Comparison of ENCODE assay signal across 20 cellular contexts in the genomic region with DNA sequence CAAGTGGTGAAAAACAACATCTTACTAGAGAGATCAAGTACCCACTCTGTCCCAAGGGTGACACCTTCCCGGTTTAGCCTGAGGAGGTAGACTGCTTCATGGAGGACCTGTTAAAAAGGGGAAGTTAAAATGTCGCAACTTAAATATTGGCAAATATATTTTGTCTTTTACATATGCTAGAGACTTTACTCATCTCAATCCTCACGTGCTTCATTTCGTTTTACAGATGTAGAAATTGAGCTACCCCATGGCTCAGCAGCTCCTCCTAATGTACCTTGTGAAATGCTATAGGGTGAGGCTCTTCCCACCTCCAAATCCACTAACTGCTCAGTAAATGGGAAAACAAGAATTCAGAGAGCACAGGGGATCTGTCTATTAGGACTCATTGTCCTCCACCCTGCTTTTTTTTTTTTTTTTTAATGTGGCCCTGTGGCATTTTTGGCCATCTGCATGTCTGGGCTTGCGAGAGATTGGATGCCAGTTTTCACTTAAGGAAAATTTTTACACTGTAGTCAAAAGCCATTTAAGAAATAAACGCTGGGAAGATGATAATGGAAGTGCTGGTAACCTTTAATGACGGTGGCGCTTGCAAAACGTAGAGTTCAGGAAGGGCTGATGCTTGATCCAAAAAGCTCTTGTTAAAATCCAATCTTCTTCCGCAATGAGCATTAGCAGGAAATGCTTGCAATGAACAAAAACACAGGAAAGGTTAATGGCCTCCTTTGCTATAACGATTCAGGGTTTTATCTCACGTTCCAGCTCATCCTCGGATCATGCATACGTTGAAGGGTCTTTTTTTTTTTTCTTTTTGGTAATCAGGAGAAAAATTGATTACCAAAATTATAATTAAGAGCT. TPM values are rescaled to one million over a fixed set of nuclear protein-coding genes. Genes with fewer than 3 reads are reported as not detected.
DNase-seq lines count a peak whose midpoint lies in the region; ATAC-seq and TF ChIP-seq lines count a peak whose summit lies in the region.
"Had no signal": no experiment of that assay in that cellular context is flagged by ENCODE, and none has a peak within 500 bp of the region (broad histone marks: within the 10 kb centered on the region; RNA-seq: fewer than 3 reads in every experiment).

No MANE protein-coding gene starts in this region.

- H3K9me3 ChIP-seq in right cardiac atrium (ENCODE audit: control insufficient read depth, low read length) (no peaks in the 10 kb centered on the region), PC-9 (ENCODE audit: insufficient read depth, low read depth) (no peaks in the 10 kb centered on the region)
- H3K9me3 ChIP-seq: suprapubic skin had no signal

- H3K27me3 ChIP-seq in right cardiac atrium (ENCODE audit: control insufficient read depth, insufficient read depth) (no peaks in the 10 kb centered on the region), PC-9 (ENCODE audit: insufficient read depth, low read depth) (peaks cover 98% of the 10 kb centered on the region)
- H3K27me3 ChIP-seq: suprapubic skin had no signal

- intact Hi-C loops in right cardiac atrium (cut with DNase I), result no loop called here
- intact Hi-C loops in PC-9 (cut with micrococcal nuclease; ENCODE audit: unreplicated experiment), result no loop called here

- H3K4me1 ChIP-seq in right cardiac atrium (ENCODE audit: control insufficient read depth, insufficient read depth, low read length) (no peaks in the 10 kb centered on the region), PC-9 (replicated peaks; ENCODE audit: insufficient read depth) (no peaks in the 10 kb centered on the region)
- H3K4me1 ChIP-seq: suprapubic skin had no signal

- TF ChIP-seq CTCF in PC-9 (conservative IDR thresholded peaks at IDR 0.05), result no peak

- no peaks in the 10 kb centered on the region for H4K20me1 ChIP-seq in PC-9 (ENCODE audit: insufficient read depth)

- WGBS in right cardiac atrium, result 68% methylated on average over 14 of the region's 14 CpGs

- no peaks in the 10 kb centered on the region for H3K36me3 ChIP-seq in PC-9 (ENCODE audit: low read depth)
- H3K36me3 ChIP-seq: suprapubic skin had no signal

- BruUV-seq in PC-9 (replicated peaks; lab: Mats Ljungman, UMichigan), result no TSS peak

- no peaks in the 10 kb centered on the region for H3K9me2 ChIP-seq in PC-9 (ENCODE audit: insufficient read depth)

- no peak overlapping the region for H3K27ac ChIP-seq in right cardiac atrium (ENCODE audit: low read length)
- H3K27ac ChIP-seq in PC-9, result no peak overlapping the region
- H3K27ac ChIP-seq: suprapubic skin, VCaP had no signal

- no peaks in the 10 kb centered on the region for H3K79me2 ChIP-seq in PC-9 (ENCODE audit: low read depth)

- H3F3A ChIP-seq in PC-9 (ENCODE audit: insufficient read depth, low read depth), result no peaks in the 10 kb centered on the region

- no peak overlapping the region for H3K4me3 ChIP-seq in right cardiac atrium (ENCODE audit: low read length)
- H3K4me3 ChIP-seq in PC-9, result no peak overlapping the region
- H3K4me3 ChIP-seq: suprapubic skin had no signal

- POLR2A ChIA-PET in HEK293T (lab: Yijun Ruan, JAX), result no interaction called here
- POLR2A ChIA-PET in PC-9 (lab: Charles Lee; ENCODE audit: unreplicated experiment), result no interaction called here

- H3K4me2 ChIP-seq in PC-9, result no peak overlapping the region

- peak; percentile 95 for DNase-seq in AML-193 (lab: John Stamatoyannopoulos, UW)
- no peak for DNase-seq in HEK293T (ENCODE audit: extremely low spot score)
- DNase-seq in NOMO-1 (lab: John Stamatoyannopoulos, UW; ENCODE audit: unreplicated experiment in 2 of 2), result peak; percentile 69 to 95
- DNase-seq in dermis blood vessel endothelial cell, result peak; percentile 39
- no peak for DNase-seq in stimulated activated naive CD4-positive, alpha-beta T cell treated with Interleukin-2 at 50 U/mL for 16 hours (lab: John Stamatoyannopoulos, UW)
- DNase-seq in KG1 (lab: John Stamatoyannopoulos, UW), result no peak
- no peak for DNase-seq in right cardiac atrium
- DNase-seq in PC-9, result no peak
- DNase-seq: activated CD4-positive, alpha-beta memory T cell treated with anti-CD3 and anti-CD28 coated beads, Interleukin-2, amount 10 ng/mL, durations not matched to agents 7 days and 5 days; activated naive CD8-positive, alpha-beta T cell treated with anti-CD3 and anti-CD28 coated beads, Interleukin-2, amount 10 ng/mL, durations not matched to agents 7 days and 5 days; activated T-cell treated with anti-CD3 and anti-CD28 coated beads, Interleukin-2, amount 50 U/mL, for 48 hours; CD8-positive, alpha-beta memory T cell; hypothalamus; kidney glomerular epithelial cell; NCI-H2107; occipital lobe; stimulated activated CD4-positive, alpha-beta T cell treated with anti-CD3 and anti-CD28 coated beads, Interleukin-4, amount 100 ng/mL, for 1 hour; stimulated activated CD8-positive, alpha-beta memory T cell treated with anti-CD3 and anti-CD28 coated beads, Interleukin-4, amount 100 ng/mL, for 48 hours had no signal

- no peak overlapping the region for H2AFZ ChIP-seq in PC-9

- ATAC-seq in right cardiac atrium, result no peak

- CTCF ChIA-PET in HEK293T (lab: Yijun Ruan, JAX), result interaction anchor here (0.6 to 0.7 kb wide), 2 partner anchors 47 to 168 kb away, joined by 3 read pairs; no protein-coding TSS in a partner anchor
- CTCF ChIA-PET in PC-9 (lab: Charles Lee), result no interaction called here

TF ChIP-seq in HEK293T, 16 proteins besides CTCF, POLR2A, EP300 and RAD21:
- TF ChIP-seq ZNF384 (IDR thresholded peaks at IDR 0.05), result peak; percentile 42; the same call in 1 of the 2 replicates
- TF ChIP-seq LEF1 (IDR thresholded peaks at IDR 0.05; ENCODE audit: borderline replicate concordance), result no peak

RNA-seq across cellular contexts. Expression of a gene that starts 39.8 kb away (rescaled TPM):
- total RNA-seq in dermis blood vessel endothelial cell, result 40.2 and 70.5 TPM in 2 replicates
- 100 to 1,000 TPM; 133 to 173 (median 155) TPM for total RNA-seq in right cardiac atrium
- 102 TPM for polyA plus RNA-seq in right cardiac atrium
- 89.9 and 130 TPM in 2 replicates for total RNA-seq in PC-9 (2021)

RNA-seq across cellular contexts. Expression of a gene that starts 51.3 kb away (rescaled TPM):
- 2.6 and 5.6 TPM in 2 replicates for total RNA-seq in dermis blood vessel endothelial cell
- 10 to 100 TPM; 24.1 to 34.5 (median 29.1) TPM for total RNA-seq in right cardiac atrium
- polyA plus RNA-seq in right cardiac atrium, result 27.4 TPM
- total RNA-seq in PC-9 (2021), result 4.7 and 5.5 TPM in 2 replicates

Comparison
In these comparisons a context has a peak if more than half of its experiments do, and no peak if none do; other contexts are left out.
1. DNase-seq: peak in AML-193 (2 of 2), NOMO-1 (2 of 2) and dermis blood vessel endothelial cell (single experiment); none in HEK293T (single experiment), stimulated activated naive CD4-positive, alpha-beta T cell treated with Interleukin-2 at 50 U/mL for 16 hours (single experiment), KG1 (single experiment), right cardiac atrium (0 of 3) and PC-9 (0 of 2).